ENCODE assay signal across 26 cellular contexts in the genomic region with DNA sequence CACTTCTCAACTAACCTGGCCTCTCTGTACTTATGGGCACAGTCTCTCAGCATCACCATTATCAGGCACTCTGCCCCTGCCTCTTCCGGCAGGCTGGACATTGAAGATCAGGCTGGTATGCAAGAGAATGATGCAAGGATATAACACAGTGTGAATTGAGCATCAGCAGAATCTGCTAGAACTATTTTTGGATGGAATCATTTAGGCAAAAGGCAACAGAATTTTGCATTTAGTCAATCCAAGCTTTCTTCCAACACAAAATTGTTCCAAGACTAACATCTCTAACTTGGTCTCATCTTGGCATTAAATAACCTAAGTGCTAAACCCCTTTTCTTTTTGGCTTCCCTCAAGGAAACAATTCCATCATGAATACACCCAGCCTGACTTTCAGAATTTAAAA.
DNase-seq lines count a peak whose midpoint lies in the region; ATAC-seq, FAIRE-seq and TF ChIP-seq lines count a peak whose summit lies in the region.
"Had no signal": no experiment of that assay in that cellular context is flagged by ENCODE, and none has a peak within 500 bp of the region (broad histone marks: within the 10 kb centered on the region; RNA-seq: fewer than 3 reads in every experiment).

No MANE protein-coding gene starts in this region.

- ATAC-seq in thoracic aorta (ENCODE audit: insufficient number of reproducible peaks, low FRiP score, low read depth): peak; percentile 24
- ATAC-seq: natural killer cell, Panc1, T-cell had no signal

- no peak overlapping the region for H2AFZ ChIP-seq in hepatocyte

- DNase-seq in HFFc6 (no peak), bronchial epithelial cell (ENCODE audit: low read depth) (no peak), hepatocyte (ENCODE audit: low spot score) (no peak), thoracic aorta (ENCODE audit: low spot score) (no peak), activated T-cell treated with anti-CD3 and anti-CD28 coated beads for 4 hours (no peak), HT-29 (ENCODE audit: low spot score) (no peak), AML-193 (lab: John Stamatoyannopoulos, UW) (no peak), hippocampal formation (lab: John Stamatoyannopoulos, UW) (no peak)
- DNase-seq: activated B cell treated with CpG ODN at 0.5 μM for 24 hours; activated naive CD4-positive, alpha-beta T cell treated with Interleukin-2 at 50 U/mL for 16 hours; Caco-2; cortex of kidney; DMS79; natural killer cell; NCI-H1105 treated with DMSO at 0.1 percent for 48 hours; NCI-H2029 treated with DMSO at 0.1 percent for 48 hours; NCI-H526; SIG-M5; spleen; substantia nigra; T-cell had no signal

- no peaks in the 10 kb centered on the region for H3K9me3 ChIP-seq in hepatocyte (ENCODE audit: low read depth)
- H3K9me3 ChIP-seq in thoracic aorta: no peaks in the 10 kb centered on the region
- H3K9me3 ChIP-seq: adrenal gland, Caco-2, gastroesophageal sphincter, right atrium auricular region had no signal

- no peak overlapping the region for H3K4me2 ChIP-seq in hepatocyte

- no peaks in the 10 kb centered on the region for H3K9me2 ChIP-seq in hepatocyte (replicated peaks; ENCODE audit: insufficient read depth)

- no peaks in the 10 kb centered on the region for H3K27me3 Mint-ChIP-seq in HFFc6 (ENCODE audit: insufficient read depth)
- H3K27me3 Mint-ChIP-seq: activated B cell treated with CpG ODN at 0.5 μM for 24 hours had no signal

- no peak overlapping the region for H3K4me3 ChIP-seq in bronchial epithelial cell (ENCODE audit: low read depth, low read length)
- no peak overlapping the region for H3K4me3 ChIP-seq in hepatocyte
- H3K4me3 ChIP-seq in thoracic aorta: no peak overlapping the region
- H3K4me3 ChIP-seq: adrenal gland, gastroesophageal sphincter, right atrium auricular region, spleen had no signal

- H3K4me3 Mint-ChIP-seq in HFFc6: no peak overlapping the region
- H3K4me3 Mint-ChIP-seq: activated B cell treated with CpG ODN at 0.5 μM for 24 hours, natural killer cell, T-cell had no signal

- H3K36me3 ChIP-seq in bronchial epithelial cell (ENCODE audit: control insufficient read depth, insufficient read depth, low read length): no peaks in the 10 kb centered on the region
- H3K36me3 ChIP-seq in hepatocyte (replicated peaks; ENCODE audit: insufficient read depth, low read depth): no peaks in the 10 kb centered on the region
- no peaks in the 10 kb centered on the region for H3K36me3 ChIP-seq in thoracic aorta
- H3K36me3 ChIP-seq: adrenal gland, gastroesophageal sphincter, right atrium auricular region, spleen had no signal

- peak overlapping the region; percentile 31 for H3K27ac ChIP-seq in hepatocyte
- H3K27ac ChIP-seq in thoracic aorta: peak overlapping the region; percentile 46 to 79
- H3K27ac ChIP-seq: adrenal gland, C4-2B, gastroesophageal sphincter, spleen had no signal

- H4K20me1 ChIP-seq in hepatocyte (ENCODE audit: insufficient read depth, poor library complexity, severe bottlenecking): no peaks in the 10 kb centered on the region

- H3K27me3 ChIP-seq in bronchial epithelial cell (ENCODE audit: control insufficient read depth, insufficient read depth, low read length) (no peaks in the 10 kb centered on the region), hepatocyte (no peaks in the 10 kb centered on the region), thoracic aorta (replicated peaks; ENCODE audit: insufficient read depth) (no peaks in the 10 kb centered on the region)
- H3K27me3 ChIP-seq: adrenal gland, gastroesophageal sphincter, right atrium auricular region, spleen had no signal

- H3K9me3 Mint-ChIP-seq in HFFc6: no peaks in the 10 kb centered on the region; the same call in 1 of the 2 replicates
- H3K9me3 Mint-ChIP-seq: activated B cell treated with CpG ODN at 0.5 μM for 24 hours had no signal

- H3K4me1 ChIP-seq in hepatocyte (ENCODE audit: insufficient read depth) (peaks cover 6% of the 10 kb centered on the region), thoracic aorta (ENCODE audit: control insufficient read depth in 1 of 2, low read depth in 2 of 2) (peaks cover 6 to 23% of the 10 kb centered on the region in 2 donors)
- H3K4me1 ChIP-seq: adrenal gland, Caco-2, spleen had no signal

- 90% methylated on average over 1 of the region's 1 CpG for WGBS in hepatocyte (ENCODE audit: low lambda C conversion rate, missing lambda C conversion rate)

- TF ChIP-seq CTCF in HFFc6 (IDR thresholded peaks at IDR 0.05) (no peak), bronchial epithelial cell (IDR thresholded peaks at IDR 0.05; ENCODE audit: insufficient read depth, low read length, severe bottlenecking) (no peak), hepatocyte (IDR thresholded peaks at IDR 0.05; ENCODE audit: poor library complexity) (no peak), thoracic aorta (IDR thresholded peaks at IDR 0.05) (no peak)

- H3K79me2 ChIP-seq in hepatocyte: no peaks in the 10 kb centered on the region

- peaks cover 9% of the 10 kb centered on the region; the same call in 1 of the 2 replicates for H3K36me3 Mint-ChIP-seq in HFFc6 (ENCODE audit: low read depth)
- H3K36me3 Mint-ChIP-seq: natural killer cell, T-cell had no signal

- H3K4me1 Mint-ChIP-seq in HFFc6 (ENCODE audit: low read depth): peaks cover 53% of the 10 kb centered on the region
- H3K4me1 Mint-ChIP-seq: activated B cell treated with CpG ODN at 0.5 μM for 24 hours, natural killer cell, T-cell had no signal

- peak; percentile 88 for FAIRE-seq in bronchial epithelial cell (lab: Jason Lieb, UNC)

- H3K27ac Mint-ChIP-seq in HFFc6: peak overlapping the region; percentile 62
- H3K27ac Mint-ChIP-seq: activated B cell treated with CpG ODN at 0.5 μM for 24 hours, natural killer cell, T-cell had no signal
